14 cellular contexts compared by ENCODE assay signal in genomic region chr7:99096124-99096887, GRCh38. TPM values are rescaled to one million over a fixed set of nuclear protein-coding genes. Genes with fewer than 3 reads are reported as not detected.
DNase-seq lines count a peak whose midpoint lies in the region; ATAC-seq and TF ChIP-seq lines count a peak whose summit lies in the region.
"Had no signal": no experiment of that assay in that cellular context is flagged by ENCODE, and none has a peak within 500 bp of the region (broad histone marks: within the 10 kb centered on the region; RNA-seq: fewer than 3 reads in every experiment).

No MANE protein-coding gene starts in this region.

- no peak overlapping the region for H3K23ac ChIP-seq in trophoblast cell (ENCODE audit: low read length)

- H4K12ac ChIP-seq in trophoblast cell (ENCODE audit: low read depth, low read length) = no peak overlapping the region

- H3K27me3 ChIP-seq in CD8-positive, alpha-beta T cell (ENCODE audit: insufficient read depth, low read length) = no peaks in the 10 kb centered on the region
- H3K27me3 ChIP-seq in trophoblast cell (ENCODE audit: insufficient read depth, low read length) = no peaks in the 10 kb centered on the region

- no peak overlapping the region for H3K9ac ChIP-seq in trophoblast cell (ENCODE audit: low read length)
- H3K9ac ChIP-seq: GM23248 had no signal

- peaks cover 37% of the 10 kb centered on the region for H3K36me3 Mint-ChIP-seq in CD8-positive, alpha-beta T cell
- peaks cover 25% of the 10 kb centered on the region for H3K36me3 Mint-ChIP-seq in activated CD4-positive, alpha-beta T cell treated with anti-CD3 and anti-CD28 coated beads for 36 hours (ENCODE audit: low read depth)

- H2BK12ac ChIP-seq in trophoblast cell (ENCODE audit: low read length) = no peak overlapping the region

- no peak for DNase-seq in CD8-positive, alpha-beta T cell
- DNase-seq in Right ventricle myocardium superior (no peak), trophoblast cell (no peak), G401 (ENCODE audit: low spot score) (no peak), NCI-H82 treated with DMSO at 0.1 percent for 48 hours (lab: John Stamatoyannopoulos, UW; ENCODE audit: unreplicated experiment) (no peak)
- no peak for DNase-seq in activated CD4-positive, alpha-beta T cell treated with anti-CD3 and anti-CD28 coated beads for 36 hours
- DNase-seq: activated CD4-positive, alpha-beta T cell treated with anti-CD3 and anti-CD28 coated beads for 48 hours; activated naive CD4-positive, alpha-beta T cell treated with anti-CD3 and anti-CD28 coated beads, Interleukin-2, amount 10 ng/mL, durations not matched to agents 7 days and 5 days; GM23248; kidney; NCI-H226; posterior cingulate gyrus had no signal

- H3K36me3 ChIP-seq in CD8-positive, alpha-beta T cell (ENCODE audit: insufficient read depth, low read length) = no peaks in the 10 kb centered on the region
- no peaks in the 10 kb centered on the region for H3K36me3 ChIP-seq in trophoblast cell (ENCODE audit: control insufficient read depth in 1 of 2, insufficient read depth in 2 of 2, low read length in 2 of 2)

- no peak overlapping the region for H3K4me2 ChIP-seq in trophoblast cell (ENCODE audit: low read length)

- H2BK120ac ChIP-seq in trophoblast cell (ENCODE audit: insufficient read depth, low read length, poor library complexity) = no peak overlapping the region

- H2AFZ ChIP-seq in trophoblast cell (ENCODE audit: insufficient read depth, low read length, poor library complexity) = no peak overlapping the region
- H2AFZ ChIP-seq: GM23248 had no signal

- H3K9me3 Mint-ChIP-seq in CD8-positive, alpha-beta T cell = peaks cover 18% of the 10 kb centered on the region
- peaks cover 26% of the 10 kb centered on the region for H3K9me3 Mint-ChIP-seq in activated CD4-positive, alpha-beta T cell treated with anti-CD3 and anti-CD28 coated beads for 36 hours (ENCODE audit: low read depth)

- no peak overlapping the region for H2AK5ac ChIP-seq in trophoblast cell (ENCODE audit: low read length)

- H3K4me3 ChIP-seq in CD8-positive, alpha-beta T cell (ENCODE audit: low read depth, low read length) = no peak overlapping the region
- H3K4me3 ChIP-seq in trophoblast cell (ENCODE audit: low read depth, low read length) = no peak overlapping the region
- H3K4me3 ChIP-seq: GM23248 had no signal

- CTCF ChIA-PET in CD8-positive, alpha-beta T cell (lab: Charles Lee) = no interaction called here
- CTCF ChIA-PET in activated CD4-positive, alpha-beta T cell treated with anti-CD3 and anti-CD28 coated beads for 36 hours (lab: Charles Lee) = interaction anchor here (1.2 to 1.3 kb wide), 2 partner anchors 35 to 77 kb away, joined by 3 read pairs; no protein-coding TSS in a partner anchor

- H3K79me2 ChIP-seq in trophoblast cell (ENCODE audit: control insufficient read depth, insufficient read depth, low read length, poor library complexity) = peaks cover 18% of the 10 kb centered on the region

- intact Hi-C loops in CD8-positive, alpha-beta T cell (cut with DNase I, micrococcal nuclease) = loop anchor here in 1 of 2 experiments (5.0 kb wide), 1 partner anchor 36 kb away; no protein-coding TSS in a partner anchor
- intact Hi-C loops in Right ventricle myocardium superior (cut with DNase I) = no loop called here
- intact Hi-C loops in activated CD4-positive, alpha-beta T cell treated with anti-CD3 and anti-CD28 coated beads for 36 hours (cut with DNase I, micrococcal nuclease) = no loop called here

- peaks cover 42% of the 10 kb centered on the region for H3K4me1 Mint-ChIP-seq in CD8-positive, alpha-beta T cell (ENCODE audit: low read depth)
- peaks cover 44% of the 10 kb centered on the region for H3K4me1 Mint-ChIP-seq in activated CD4-positive, alpha-beta T cell treated with anti-CD3 and anti-CD28 coated beads for 36 hours
- H3K4me1 Mint-ChIP-seq: activated naive CD4-positive, alpha-beta T cell treated with anti-CD3 and anti-CD28 coated beads, Interleukin-2, amount 10 ng/mL, durations not matched to agents 7 days and 5 days had no signal

- H2BK5ac ChIP-seq in trophoblast cell (ENCODE audit: low read depth, low read length, poor library complexity) = no peak overlapping the region

- peak overlapping the region; percentile 39 for H3K4ac ChIP-seq in trophoblast cell (ENCODE audit: low read depth, low read length)

- peaks cover 8% of the 10 kb centered on the region for H3K79me1 ChIP-seq in trophoblast cell (ENCODE audit: low read length)

- no peak for TF ChIP-seq CTCF in CD8-positive, alpha-beta T cell (IDR thresholded peaks at IDR 0.05)

- in situ Hi-C loops in G401 (cut with HindIII; ENCODE audit: low sequenced_read_pairs) = no loop called here

- ATAC-seq in CD8-positive, alpha-beta T cell = no peak
- ATAC-seq in Right ventricle myocardium superior (ENCODE audit: poor library complexity) (peak; percentile 75), GM21717 (IDR thresholded peaks at IDR 0.05; ENCODE audit: unreplicated experiment) (no peak)
- no peak for ATAC-seq in activated CD4-positive, alpha-beta T cell treated with anti-CD3 and anti-CD28 coated beads for 36 hours

- POLR2A ChIA-PET in CD8-positive, alpha-beta T cell (lab: Charles Lee) = no interaction called here
- POLR2A ChIA-PET in activated CD4-positive, alpha-beta T cell treated with anti-CD3 and anti-CD28 coated beads for 36 hours (lab: Charles Lee) = no interaction called here

- H4K8ac ChIP-seq in trophoblast cell (ENCODE audit: low read depth, low read length) = peak overlapping the region; percentile 56

- no peaks in the 10 kb centered on the region for H3K9me3 ChIP-seq in CD8-positive, alpha-beta T cell (ENCODE audit: low read length)
- H3K9me3 ChIP-seq in trophoblast cell (ENCODE audit: insufficient read depth, low read depth, low read length) = no peaks in the 10 kb centered on the region

- H3K27me3 Mint-ChIP-seq in CD8-positive, alpha-beta T cell (ENCODE audit: low read depth) = no peaks in the 10 kb centered on the region
- no peaks in the 10 kb centered on the region for H3K27me3 Mint-ChIP-seq in activated CD4-positive, alpha-beta T cell treated with anti-CD3 and anti-CD28 coated beads for 36 hours
- H3K27me3 Mint-ChIP-seq: activated naive CD4-positive, alpha-beta T cell treated with anti-CD3 and anti-CD28 coated beads, Interleukin-2, amount 10 ng/mL, durations not matched to agents 7 days and 5 days had no signal

- no peak overlapping the region for H3K14ac ChIP-seq in trophoblast cell (ENCODE audit: low read length)

- H3K4me1 ChIP-seq in CD8-positive, alpha-beta T cell (ENCODE audit: insufficient read depth, low read length) = no peaks in the 10 kb centered on the region
- peaks cover 9 to 17% of the 10 kb centered on the region in 2 experiments for H3K4me1 ChIP-seq in trophoblast cell (ENCODE audit: control insufficient read depth in 1 of 2, insufficient read depth in 2 of 2, low read length in 2 of 2)

- peak overlapping the region; percentile 7 for H3K27ac Mint-ChIP-seq in CD8-positive, alpha-beta T cell
- H3K27ac Mint-ChIP-seq in activated CD4-positive, alpha-beta T cell treated with anti-CD3 and anti-CD28 coated beads for 36 hours = no peak overlapping the region
- H3K27ac Mint-ChIP-seq: activated naive CD4-positive, alpha-beta T cell treated with anti-CD3 and anti-CD28 coated beads, Interleukin-2, amount 10 ng/mL, durations not matched to agents 7 days and 5 days had no signal

- no CpG with 5 or more reads among the region's 6 CpGs for WGBS in trophoblast cell (ENCODE audit: extremely low coverage, insufficient coverage, insufficient read length)

- no peak overlapping the region for H3K18ac ChIP-seq in trophoblast cell (ENCODE audit: low read length)

- H3K4me3 Mint-ChIP-seq in CD8-positive, alpha-beta T cell = no peak overlapping the region
- no peak overlapping the region for H3K4me3 Mint-ChIP-seq in activated CD4-positive, alpha-beta T cell treated with anti-CD3 and anti-CD28 coated beads for 36 hours
- H3K4me3 Mint-ChIP-seq: activated naive CD4-positive, alpha-beta T cell treated with anti-CD3 and anti-CD28 coated beads, Interleukin-2, amount 10 ng/mL, durations not matched to agents 7 days and 5 days had no signal

- no peak overlapping the region for H3K27ac ChIP-seq in CD8-positive, alpha-beta T cell (ENCODE audit: low read depth, low read length)
- H3K27ac ChIP-seq in angular gyrus (ENCODE audit: low read depth, low read length) (peak overlapping the region; percentile 9), trophoblast cell (ENCODE audit: low read depth, low read length) (peak overlapping the region; percentile 26)
- H3K27ac ChIP-seq: GM23248 had no signal

- no peak overlapping the region for H4K91ac ChIP-seq in trophoblast cell (ENCODE audit: low read depth, low read length)

RNA-seq across cellular contexts. Expression of gene SMURF1, which starts 47.6 kb away (rescaled TPM):
- 10 to 100 TPM; 42.5 to 44.8 TPM for total RNA-seq in CD8-positive, alpha-beta T cell
- total RNA-seq in Right ventricle myocardium superior = 9.0 TPM
- polyA plus RNA-seq in trophoblast cell (2013) = 31.9 and 34.4 TPM in 2 replicates
- 16.7 and 23.0 TPM in 2 replicates for total RNA-seq in G401 (2014; rRNA removed; shearing (Covaris generic))
- total RNA-seq in activated CD4-positive, alpha-beta T cell treated with anti-CD3 and anti-CD28 coated beads for 36 hours = 10 to 100 TPM; 12.4 to 13.4 TPM
